ENCODE assay signal across 21 cellular contexts in the genomic region with DNA sequence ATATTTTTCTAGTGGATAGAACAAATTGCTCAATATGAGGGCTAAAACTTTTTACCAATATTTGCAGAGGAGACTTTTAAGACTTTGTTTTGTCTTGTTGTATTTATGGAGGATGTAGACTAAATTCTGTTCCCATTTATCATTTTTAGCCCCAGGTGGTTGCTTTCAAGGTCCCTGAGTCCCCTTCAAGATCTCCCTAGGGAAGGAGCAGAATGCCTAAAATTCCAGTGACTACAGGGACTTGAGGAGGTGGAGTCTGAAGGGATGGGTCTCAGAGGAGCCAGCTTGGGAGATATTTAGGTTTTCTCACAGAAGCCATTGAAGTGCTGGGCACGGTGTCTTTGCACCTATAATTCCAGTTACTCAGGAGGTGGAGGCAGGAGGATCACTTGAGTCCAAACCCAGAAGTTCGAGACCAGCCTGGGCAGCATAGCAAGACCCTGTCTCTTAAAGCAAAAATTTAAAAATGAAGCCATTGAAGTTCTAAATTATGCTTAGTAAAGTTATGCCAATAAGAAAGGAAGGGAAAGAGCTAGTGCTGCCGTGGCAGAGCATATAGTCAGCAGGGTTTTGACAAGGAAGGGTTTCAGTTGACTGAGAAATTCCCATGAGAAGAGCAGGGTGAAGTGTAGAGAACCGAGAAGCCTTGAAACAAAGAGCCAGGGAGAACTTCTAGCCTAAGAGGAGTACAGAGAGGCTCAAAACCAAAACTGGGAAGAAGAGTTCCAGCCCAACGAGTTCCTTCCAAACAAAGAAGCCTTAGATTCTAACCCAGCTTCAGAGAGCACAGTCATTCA. TPM values are rescaled to one million over a fixed set of nuclear protein-coding genes. Genes with fewer than 3 reads are reported as not detected.
DNase-seq lines count a peak whose midpoint lies in the region; ATAC-seq, FAIRE-seq and TF ChIP-seq lines count a peak whose summit lies in the region.
"Had no signal": no experiment of that assay in that cellular context is flagged by ENCODE, and none has a peak within 500 bp of the region (broad histone marks: within the 10 kb centered on the region; RNA-seq: fewer than 3 reads in every experiment).

No MANE protein-coding gene starts in this region.

- no peak overlapping the region for H3K9ac ChIP-seq in GM12878 (ENCODE audit: control insufficient read depth, insufficient read depth, low read length)

- H3K4me2 ChIP-seq in GM12878 (ENCODE audit: control insufficient read depth, insufficient read depth), result no peak overlapping the region

- no peak for TF ChIP-seq EP300 in GM12878 (IDR thresholded peaks at IDR 0.05; ENCODE audit: borderline replicate concordance in 1 of 2, control insufficient read depth in 1 of 2, low read depth in 2 of 2, low read length in 2 of 2)

- in situ Hi-C loops in GM12878 (cut with MboI), result no loop called here

- TF ChIP-seq RAD21 in GM12878 (IDR thresholded peaks at IDR 0.05; ENCODE audit: insufficient read depth, low read depth, low read length), result no peak

- DNase-seq in breast epithelium (ENCODE audit: low spot score in 2 of 2), result no peak
- DNase-seq in MCF 10A (ENCODE audit: unreplicated experiment), result no peak
- no peak for DNase-seq in GM12878 (ENCODE audit: low read depth, low spot score)
- DNase-seq in islet precursor cell, result peak; percentile 61
- DNase-seq in tibial artery, result no peak
- no peak for DNase-seq in CD8-positive, alpha-beta T cell
- DNase-seq in AML-193 (lab: John Stamatoyannopoulos, UW), result no peak
- DNase-seq: activated CD8-positive, alpha-beta T cell treated with anti-CD3 and anti-CD28 coated beads, Interleukin-2, amount 10 ng/mL, durations not matched to agents 7 days and 5 days; adrenal gland; foreskin keratinocyte; MG63; naive thymus-derived CD4-positive, alpha-beta T cell; NCI-H1694 treated with DMSO at 0.1 percent for 48 hours; NK-92 treated with Interleukin-12 subunit alpha and Interleukin-12 subunit beta, amount 100 ng/mL, for 24 hours; stimulated activated CD4-positive, alpha-beta T cell treated with anti-CD3 and anti-CD28 coated beads, Interleukin-12 subunit alpha, Interleukin-12 subunit beta, amount 100 ng/mL, for 4 hours had no signal

- peaks cover 6% of the 10 kb centered on the region for H3K36me3 Mint-ChIP-seq in MCF 10A (ENCODE audit: insufficient read depth, unreplicated experiment)
- H3K36me3 Mint-ChIP-seq in CD8-positive, alpha-beta T cell, result peaks cover 10% of the 10 kb centered on the region

- no peaks in the 10 kb centered on the region for H3K27me3 ChIP-seq in breast epithelium
- H3K27me3 ChIP-seq in GM12878 (replicated peaks in 1 of 2; ENCODE audit: control insufficient read depth in 2 of 2, insufficient read depth in 2 of 2, low read length in 1 of 2), result no peaks in the 10 kb centered on the region
- H3K27me3 ChIP-seq in tibial artery, result no peaks in the 10 kb centered on the region
- H3K27me3 ChIP-seq in CD8-positive, alpha-beta T cell (ENCODE audit: insufficient read depth, low read length), result no peaks in the 10 kb centered on the region
- H3K27me3 ChIP-seq: adrenal gland, foreskin keratinocyte, MG63 had no signal

- H3K27ac Mint-ChIP-seq in MCF 10A (ENCODE audit: low read depth, unreplicated experiment), result no peak overlapping the region
- H3K27ac Mint-ChIP-seq in CD8-positive, alpha-beta T cell, result no peak overlapping the region
- H3K27ac Mint-ChIP-seq: activated CD8-positive, alpha-beta T cell treated with anti-CD3 and anti-CD28 coated beads, Interleukin-2, amount 10 ng/mL, durations not matched to agents 7 days and 5 days; CD14-positive monocyte; naive thymus-derived CD4-positive, alpha-beta T cell; progenitor cell of endocrine pancreas had no signal

- POLR2A ChIA-PET in MCF 10A (lab: Yijun Ruan, JAX) (interaction anchor here (1.3 to 1.9 kb wide), 2 partner anchors 9 to 11 kb away, joined by 6 to 7 read pairs; no protein-coding TSS in a partner anchor), GM12878 (lab: Charles Lee) (no interaction called here)
- POLR2A ChIA-PET in CD8-positive, alpha-beta T cell (lab: Charles Lee), result no interaction called here

- RAD21 ChIA-PET in GM12878 (lab: Charles Lee; ENCODE audit: unreplicated experiment), result no interaction called here

- H3K4me1 ChIP-seq in breast epithelium (peaks cover 0 to 6% of the 10 kb centered on the region in 2 donors), GM12878 (ENCODE audit: control insufficient read depth, insufficient read depth, low read length) (no peaks in the 10 kb centered on the region), tibial artery (peaks cover 0 to 60% (median 21%) of the 10 kb centered on the region in 4 donors)
- H3K4me1 ChIP-seq in CD8-positive, alpha-beta T cell (ENCODE audit: insufficient read depth, low read length), result no peaks in the 10 kb centered on the region

- no peak for TF ChIP-seq POLR2A in breast epithelium (IDR thresholded peaks at IDR 0.05)
- TF ChIP-seq POLR2A in GM12878 (IDR thresholded peaks at IDR 0.05; ENCODE audit: low read depth, low read length), result no peak

- peaks cover 14% of the 10 kb centered on the region for H3K4me1 Mint-ChIP-seq in MCF 10A (ENCODE audit: insufficient read depth, unreplicated experiment)
- H3K4me1 Mint-ChIP-seq in CD8-positive, alpha-beta T cell (ENCODE audit: low read depth), result no peaks in the 10 kb centered on the region

- H3K36me3 ChIP-seq in breast epithelium (no peaks in the 10 kb centered on the region), GM12878 (ENCODE audit: control insufficient read depth in 2 of 2, insufficient read depth in 2 of 2, low read length in 1 of 2) (0 out of 4 replicates have a peak, but pooled peaks cover 0 to 6% of the 10 kb centered on the region in 2 experiments), tibial artery (no peaks in the 10 kb centered on the region)
- H3K36me3 ChIP-seq in CD8-positive, alpha-beta T cell (ENCODE audit: insufficient read depth, low read length), result no peaks in the 10 kb centered on the region
- H3K36me3 ChIP-seq: adrenal gland, MG63 had no signal

- no peak overlapping the region for H3K4me3 ChIP-seq in breast epithelium
- no peak overlapping the region for H3K4me3 ChIP-seq in GM12878
- no peak overlapping the region for H3K4me3 ChIP-seq in tibial artery
- H3K4me3 ChIP-seq in CD8-positive, alpha-beta T cell (ENCODE audit: low read depth, low read length), result no peak overlapping the region
- H3K4me3 ChIP-seq: MG63 had no signal

- ATAC-seq in GM12878 (no peak), HG02610 (IDR thresholded peaks at IDR 0.05; ENCODE audit: unreplicated experiment) (no peak)
- ATAC-seq in CD8-positive, alpha-beta T cell, result no peak
- ATAC-seq: activated CD8-positive, alpha-beta T cell treated with anti-CD3 and anti-CD28 coated beads, Interleukin-2, amount 10 ng/mL, durations not matched to agents 7 days and 5 days; foreskin keratinocyte; naive thymus-derived CD4-positive, alpha-beta T cell had no signal

- H3K79me2 ChIP-seq in GM12878 (ENCODE audit: control insufficient read depth, insufficient read depth, low read length), result no peaks in the 10 kb centered on the region; the same call in 1 of the 2 replicates

- WGBS in GM12878 (ENCODE audit: insufficient coverage, insufficient replicate concordance, low lambda C conversion rate, missing lambda C conversion rate), result 92% methylated on average over 5 of the region's 5 CpGs

- no peaks in the 10 kb centered on the region for H3K9me3 Mint-ChIP-seq in MCF 10A (ENCODE audit: unreplicated experiment)
- no peaks in the 10 kb centered on the region for H3K9me3 Mint-ChIP-seq in CD8-positive, alpha-beta T cell

- H2AFZ ChIP-seq in GM12878 (ENCODE audit: control insufficient read depth, low read depth, low read length), result no peak overlapping the region

- H3K4me3 Mint-ChIP-seq in MCF 10A (ENCODE audit: unreplicated experiment), result no peak overlapping the region
- no peak overlapping the region for H3K4me3 Mint-ChIP-seq in CD8-positive, alpha-beta T cell
- H3K4me3 Mint-ChIP-seq: activated CD8-positive, alpha-beta T cell treated with anti-CD3 and anti-CD28 coated beads, Interleukin-2, amount 10 ng/mL, durations not matched to agents 7 days and 5 days; CD14-positive monocyte; naive thymus-derived CD4-positive, alpha-beta T cell had no signal

- H4K20me1 ChIP-seq in GM12878 (ENCODE audit: control insufficient read depth, insufficient read depth), result no peaks in the 10 kb centered on the region

- intact Hi-C loops in breast epithelium (cut with DNase I; ENCODE audit: low total_unique reads), result no loop called here
- intact Hi-C loops in MCF 10A (cut with micrococcal nuclease), result no loop called here
- intact Hi-C loops in GM12878 (cut with micrococcal nuclease; ENCODE audit: unreplicated experiment), result no loop called here
- intact Hi-C loops in tibial artery (cut with DNase I; ENCODE audit: low total_unique reads), result no loop called here
- intact Hi-C loops in CD8-positive, alpha-beta T cell (cut with DNase I, micrococcal nuclease), result no loop called here

- TF ChIP-seq CTCF in breast epithelium (IDR thresholded peaks at IDR 0.05), result no peak
- no peak for TF ChIP-seq CTCF in MCF 10A (IDR thresholded peaks at IDR 0.05; ENCODE audit: unreplicated experiment)
- TF ChIP-seq CTCF in GM12878 (IDR thresholded peaks at IDR 0.05 in 2 of 3, conservative IDR thresholded peaks at IDR 0.05 in 1 of 3; ENCODE audit: control insufficient read depth in 2 of 3, extremely low read depth in 1 of 3, insufficient read depth in 1 of 3, low read depth in 3 of 3, low read length in 3 of 3), result no peak
- TF ChIP-seq CTCF in tibial artery (IDR thresholded peaks at IDR 0.05), result no peak
- no peak for TF ChIP-seq CTCF in CD8-positive, alpha-beta T cell (IDR thresholded peaks at IDR 0.05)

- BruUV-seq in MCF 10A (replicated peaks; lab: Mats Ljungman, UMichigan), result no TSS peak
- no TSS peak for BruUV-seq in GM12878 (replicated peaks; lab: Mats Ljungman, UMichigan)

- H3K9me3 ChIP-seq in breast epithelium (no peaks in the 10 kb centered on the region), GM12878 (replicated peaks; ENCODE audit: control insufficient read depth, insufficient read depth, low read length) (no peaks in the 10 kb centered on the region; the same call in 2 of the 3 replicates), tibial artery (no peaks in the 10 kb centered on the region)
- no peaks in the 10 kb centered on the region for H3K9me3 ChIP-seq in CD8-positive, alpha-beta T cell (ENCODE audit: low read length)
- H3K9me3 ChIP-seq: adrenal gland had no signal

- H3K27me3 Mint-ChIP-seq in MCF 10A (ENCODE audit: insufficient read depth, unreplicated experiment), result no peaks in the 10 kb centered on the region
- H3K27me3 Mint-ChIP-seq in CD8-positive, alpha-beta T cell (ENCODE audit: low read depth), result no peaks in the 10 kb centered on the region
- H3K27me3 Mint-ChIP-seq: naive thymus-derived CD4-positive, alpha-beta T cell; progenitor cell of endocrine pancreas had no signal

- CTCF ChIA-PET in MCF 10A (lab: Yijun Ruan, JAX), result interaction anchor here (0.6 kb wide), 2 partner anchors 37 to 1362 kb away, joined by 3 read pairs; no protein-coding TSS in a partner anchor
- CTCF ChIA-PET in GM12878 (lab: Yijun Ruan, JAX), result interaction anchor here (0.6 kb wide), 1 partner anchor 131 kb away, joined by 3 read pairs; no protein-coding TSS in a partner anchor
- CTCF ChIA-PET in CD8-positive, alpha-beta T cell (lab: Charles Lee), result no interaction called here

- H3K27ac ChIP-seq in breast epithelium, result peak overlapping the region; percentile 85 to 88
- no peak overlapping the region for H3K27ac ChIP-seq in GM12878 (ENCODE audit: control insufficient read depth, insufficient read depth)
- H3K27ac ChIP-seq in tibial artery, result peak overlapping the region; percentile 36 to 75
- no peak overlapping the region for H3K27ac ChIP-seq in CD8-positive, alpha-beta T cell (ENCODE audit: low read depth, low read length)
- H3K27ac ChIP-seq: adrenal gland, foreskin keratinocyte, RWPE1 had no signal

- SMC1A ChIA-PET in GM12878 (lab: Charles Lee; ENCODE audit: uncharacterized antibody, unreplicated experiment), result interaction anchor here (1.1 kb wide), 2 partner anchors 19 to 41 kb away, joined by 3 read pairs; no protein-coding TSS in a partner anchor

- peak; percentile 62 for FAIRE-seq in GM12878 (lab: Jason Lieb, UNC)
- FAIRE-seq: A204.1, endothelial cell of umbilical vein had no signal

RNA-seq across cellular contexts. Expression of gene COMMD1, which starts 43.4 kb away (rescaled TPM):
- total RNA-seq in breast epithelium (10 to 100 TPM; 38.4 to 63.8 (median 56.4) TPM), MCF 10A (2022) (33.8 and 38.7 TPM in 2 replicates), GM12878 (2014; rRNA removed) (39.7 and 42.8 TPM in 2 replicates), GM12878 (2014; rRNA removed; fragmentation: Illumina TruSeq; extraction: Trizol) (50.3 and 52.4 TPM in 2 replicates), GM12878 (2021) (40.8 and 48.2 TPM in 2 replicates)
- 72.5 and 75.3 TPM in 2 replicates for total RNA-seq in GM12878 (2013; cell fraction: nucleolus; rRNA removed)
- 150 TPM for polyA plus RNA-seq in GM12878 (2011; ENCODE audit: low read depth)
- polyA plus RNA-seq in GM12878 (2011; rRNA removed) (53.3 and 54.9 TPM in 2 replicates), GM12878 (2014; fragmentation: Illumina TruSeq; extraction: Trizol) (50.2 and 51.0 TPM in 2 replicates), GM12878 (2014; fragmentation: Nextera tagmentation; extraction: Ambion mirVana) (100 to 1,000 TPM; 190 to 210 TPM), GM12878 (2014; rRNA removed) (45.9 and 54.1 TPM in 2 replicates), GM12878 (2016; fragmentation: Nextera tagmentation; extraction: Ambion mirVana) (10 to 100 TPM; 94.3 to 99.4 TPM)
- polyA plus RNA-seq in GM12878 (2011; cell fraction: cytosol; rRNA removed), result 40.1 and 42.1 TPM in 2 replicates
- 22.2 and 25.7 TPM in 2 replicates for polyA plus RNA-seq in GM12878 (2011; cell fraction: nucleus; rRNA removed)
- polyA plus RNA-seq in GM12878 (2012), result 50.4 and 85.0 TPM in 2 replicates
- polyA minus RNA-seq in GM12878 (2011; rRNA and poly(A)+ RNA removed), result 21.6 and 25.3 TPM in 2 replicates
- 9.1 and 10.6 TPM in 2 replicates for polyA minus RNA-seq in GM12878 (2011; cell fraction: cytosol; rRNA and poly(A)+ RNA removed)
- 15.7 and 23.7 TPM in 2 replicates for polyA minus RNA-seq in GM12878 (2011; cell fraction: nucleus; rRNA and poly(A)+ RNA removed)
- total RNA-seq in CD8-positive, alpha-beta T cell, result 10 to 100 TPM in 1 of 2 experiments, 1 to 10 TPM in 1; 8.8 to 11.2 TPM

Comparison
In these comparisons a context has a peak if more than half of its experiments do, and no peak if none do; other contexts are left out.
1. H3K27ac ChIP-seq: peak in breast epithelium (2 of 2) and tibial artery (2 of 2); none in GM12878 (single experiment) and CD8-positive, alpha-beta T cell (single experiment).